19 cellular contexts compared by ENCODE assay signal in the genomic region with DNA sequence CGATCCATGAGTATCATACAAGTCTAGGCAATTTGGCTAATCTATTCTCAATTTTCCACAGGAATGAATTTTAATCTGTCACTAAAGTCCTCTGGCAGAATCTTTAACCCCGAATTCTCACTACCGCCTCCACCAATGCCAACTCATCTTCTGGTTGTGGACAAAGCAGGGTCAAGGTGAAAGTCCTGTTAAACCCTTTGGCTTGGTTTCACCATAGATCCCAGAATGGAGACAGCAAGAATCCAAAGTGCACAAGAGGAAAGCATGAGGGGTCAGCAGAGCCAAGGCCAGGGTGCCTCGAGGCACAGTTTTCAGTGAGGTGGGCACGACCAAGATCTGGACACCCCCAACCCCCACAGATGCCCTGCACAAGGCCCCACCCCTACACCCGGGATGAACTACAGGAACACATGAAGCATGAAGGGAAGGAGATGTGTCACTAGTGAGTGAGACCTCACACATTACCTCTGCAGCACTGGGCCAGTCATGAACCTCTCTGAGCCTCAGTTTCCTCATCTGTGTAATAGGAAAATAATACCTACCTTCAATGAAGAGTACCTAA.
DNase-seq lines count a peak whose midpoint lies in the region; ATAC-seq and TF ChIP-seq lines count a peak whose summit lies in the region.
"Had no signal": no experiment of that assay in that cellular context is flagged by ENCODE, and none has a peak within 500 bp of the region (broad histone marks: within the 10 kb centered on the region; RNA-seq: fewer than 3 reads in every experiment).

No MANE protein-coding gene starts in this region.

- H3K79me1 ChIP-seq in neuronal stem cell (ENCODE audit: low read depth, low read length), result no peaks in the 10 kb centered on the region

- no peak overlapping the region for H2BK120ac ChIP-seq in neuronal stem cell (ENCODE audit: low read depth, low read length)

- no peak overlapping the region for H3K23ac ChIP-seq in neuronal stem cell (ENCODE audit: low read depth, low read length, poor library complexity)

- H2BK12ac ChIP-seq in neuronal stem cell (ENCODE audit: low read length), result no peak overlapping the region

- no peak overlapping the region for H3K4me2 ChIP-seq in neuronal stem cell (ENCODE audit: insufficient read depth, low read length, poor library complexity, severe bottlenecking)
- H3K4me2 ChIP-seq: A549 had no signal

- DNase-seq in ecto neural progenitor cell (ENCODE audit: low spot score), result peak; percentile 10
- peak; percentile 91 for DNase-seq in esophagus muscularis mucosa (ENCODE audit: extremely low spot score)
- no peak for DNase-seq in neuronal stem cell (ENCODE audit: low spot score)
- no peak for DNase-seq in aorta
- no peak for DNase-seq in GF-D8 (lab: John Stamatoyannopoulos, UW)
- no peak for DNase-seq in activated effector memory CD4-positive, alpha-beta T cell treated with Interleukin-2 at 50 U/mL for 16 hours
- DNase-seq: 8988T; ACHN; C1 segment of cervical spinal cord; Calu3; CD4-positive, alpha-beta memory T cell; COR-L47; DMS53; DMS79 treated with DMSO at 0.1 percent for 48 hours; GM23248; H9 had no signal

- 85% methylated on average over 6 of the region's 6 CpGs for WGBS in esophagus muscularis mucosa
- WGBS in neuronal stem cell (ENCODE audit: extremely low coverage in 2 of 2, insufficient read length in 2 of 2, insufficient replicate concordance in 1 of 2), 2 donors, result no CpG with 5 or more reads among the region's 6 CpGs
- 91 to 93% methylated on average over 6 of the region's 6 CpGs for WGBS in aorta, 2 donors

- H3K27me3 ChIP-seq in esophagus muscularis mucosa, result no peaks in the 10 kb centered on the region
- H3K27me3 ChIP-seq in neuronal stem cell (ENCODE audit: control insufficient read depth in 3 of 3, insufficient read depth in 3 of 3, low read depth in 1 of 3, low read length in 3 of 3), result no peaks in the 10 kb centered on the region
- no peaks in the 10 kb centered on the region for H3K27me3 ChIP-seq in aorta (ENCODE audit: control insufficient read depth in 1 of 2, insufficient read depth in 2 of 2, low read length in 1 of 2)

- intact Hi-C loops in esophagus muscularis mucosa (cut with DNase I), result no loop called here
- intact Hi-C loops in aorta (cut with DNase I), result no loop called here

- no peak overlapping the region for H2BK5ac ChIP-seq in neuronal stem cell (ENCODE audit: low read length)

- H3K4me1 ChIP-seq in esophagus muscularis mucosa (no peaks in the 10 kb centered on the region), neuronal stem cell (ENCODE audit: control insufficient read depth in 2 of 2, insufficient read depth in 1 of 2, low read depth in 1 of 2, low read length in 2 of 2) (peaks cover 0 to 5% of the 10 kb centered on the region in 2 donors), aorta (ENCODE audit: control insufficient read depth in 1 of 2, insufficient read depth in 2 of 2, low read length in 2 of 2) (no peaks in the 10 kb centered on the region)
- H3K4me1 ChIP-seq: A549 had no signal

- no peak for TF ChIP-seq EP300 in esophagus muscularis mucosa (IDR thresholded peaks at IDR 0.05)

- H3K9me3 ChIP-seq in esophagus muscularis mucosa, result no peaks in the 10 kb centered on the region
- no peaks in the 10 kb centered on the region for H3K9me3 ChIP-seq in neuronal stem cell (replicated peaks in 1 of 2; ENCODE audit: control insufficient read depth in 2 of 2, insufficient read depth in 1 of 2, low read depth in 1 of 2, low read length in 2 of 2)
- no peaks in the 10 kb centered on the region for H3K9me3 ChIP-seq in aorta (ENCODE audit: control insufficient read depth, low read length)
- H3K9me3 ChIP-seq: A549 had no signal

- no peak overlapping the region for H2AFZ ChIP-seq in neuronal stem cell (ENCODE audit: low read length)
- H2AFZ ChIP-seq: GM23248 had no signal

- H4K91ac ChIP-seq in neuronal stem cell (ENCODE audit: low read depth, low read length, poor library complexity), result no peak overlapping the region

- peak; percentile 41 for ATAC-seq in aorta (ENCODE audit: low FRiP score)
- ATAC-seq in GM19395 (IDR thresholded peaks at IDR 0.05; ENCODE audit: unreplicated experiment), result no peak
- ATAC-seq: A549, HCT116 had no signal

- no peak overlapping the region for H2AK5ac ChIP-seq in neuronal stem cell (ENCODE audit: low read depth, low read length)

- no peak overlapping the region for H3K4ac ChIP-seq in neuronal stem cell (ENCODE audit: low read length)

- H2BK15ac ChIP-seq in neuronal stem cell (ENCODE audit: low read length), result no peak overlapping the region

- H3K14ac ChIP-seq in neuronal stem cell (ENCODE audit: low read length), result no peak overlapping the region

- no peak overlapping the region for H4K8ac ChIP-seq in neuronal stem cell (ENCODE audit: low read depth, low read length)

- TF ChIP-seq POLR2A in esophagus muscularis mucosa (IDR thresholded peaks at IDR 0.05; ENCODE audit: low read depth), result no peak

- no peak overlapping the region for H3K27ac ChIP-seq in esophagus muscularis mucosa (replicated peaks in 1 of 4)
- no peak overlapping the region for H3K27ac ChIP-seq in neuronal stem cell (replicated peaks; ENCODE audit: low read length)
- H3K27ac ChIP-seq in aorta (ENCODE audit: low read depth in 1 of 2, low read length in 2 of 2), result no peak overlapping the region
- H3K27ac ChIP-seq: A549, GM23248 had no signal

- H3K36me3 ChIP-seq in esophagus muscularis mucosa, result peaks cover 0 to 4% (median 0%) of the 10 kb centered on the region in 4 donors
- no peaks in the 10 kb centered on the region for H3K36me3 ChIP-seq in neuronal stem cell (replicated peaks in 1 of 2; ENCODE audit: control insufficient read depth in 2 of 2, insufficient read depth in 2 of 2, low read length in 2 of 2)
- no peaks in the 10 kb centered on the region for H3K36me3 ChIP-seq in aorta (ENCODE audit: control insufficient read depth in 1 of 2, insufficient read depth in 2 of 2, low read length in 1 of 2)

- no peak for TF ChIP-seq CTCF in esophagus muscularis mucosa (IDR thresholded peaks at IDR 0.05)

- peak overlapping the region; percentile 4 for H3K18ac ChIP-seq in neuronal stem cell (ENCODE audit: low read length)

- no peak overlapping the region for H3K9ac ChIP-seq in neuronal stem cell (ENCODE audit: low read depth, low read length, poor library complexity)
- H3K9ac ChIP-seq: GM23248 had no signal

- H3K4me3 ChIP-seq in esophagus muscularis mucosa (no peak overlapping the region), neuronal stem cell (ENCODE audit: low read length in 2 of 2) (no peak overlapping the region), aorta (ENCODE audit: low read length in 2 of 2) (no peak overlapping the region)
- H3K4me3 ChIP-seq: A549, GM23248 had no signal

Comparison
In these comparisons a context has a peak if more than half of its experiments do, and no peak if none do; other contexts are left out.
1. DNase-seq: peak in ecto neural progenitor cell (single experiment) and esophagus muscularis mucosa (single experiment); none in neuronal stem cell (single experiment), aorta (0 of 2), GF-D8 (single experiment) and activated effector memory CD4-positive, alpha-beta T cell treated with Interleukin-2 at 50 U/mL for 16 hours (single experiment).